Comparison of ENCODE assay signal across 8 cellular contexts in genomic region chr6:131135244-131136020, GRCh38. TPM values are rescaled to one million over a fixed set of nuclear protein-coding genes. Genes with fewer than 3 reads are reported as not detected.
DNase-seq lines count a peak whose midpoint lies in the region; ATAC-seq and TF ChIP-seq lines count a peak whose summit lies in the region.

AKAP7 (plus strand) TSS chr6:131135467; CDS start chr6:131135764, 297 bp downstream.

- DNase-seq in NCI-H2081 (lab: John Stamatoyannopoulos, UW), result peak; percentile 58 to 67
- DNase-seq in NCI-H2081 treated with DMSO at 0.1 percent for 48 hours (lab: John Stamatoyannopoulos, UW), result no peak
- DNase-seq in NOMO-1 treated with DMSO at 0.1 percent for 48 hours (lab: John Stamatoyannopoulos, UW; ENCODE audit: unreplicated experiment), result peak; percentile 49
- DNase-seq in activated T-cell treated with anti-CD3 and anti-CD28 coated beads, Interleukin-2, amount 50 U/mL, for 1 hour, result peak; percentile 66
- DNase-seq in epithelial cell of proximal tubule (ENCODE audit: low read depth), result no peak
- peak; percentile 65 to 86 (median 84) for DNase-seq in mucosa of descending colon
- DNase-seq in stimulated activated CD8-positive, alpha-beta memory T cell treated with anti-CD3 and anti-CD28 coated beads, Interleukin-4, amount 100 ng/mL, for 24 hours (ENCODE audit: low read depth), result peak; percentile 42

- H3K4me3 ChIP-seq in epithelial cell of proximal tubule (ENCODE audit: low read depth, low read length), result peak within 1 kb of the TSS; percentile 81
- peak within 1 kb of the TSS; percentile 54 for H3K4me3 ChIP-seq in mucosa of descending colon

- no peaks in the 10 kb centered on the region for H3K36me3 ChIP-seq in mucosa of descending colon (ENCODE audit: low read depth)

- H3K9me3 ChIP-seq in mucosa of descending colon, result no peaks in the 10 kb centered on the region

- intact Hi-C loops in mucosa of descending colon (cut with DNase I, micrococcal nuclease), result no loop called here

- TF ChIP-seq CTCF in epithelial cell of proximal tubule (conservative IDR thresholded peaks at IDR 0.05; ENCODE audit: low read depth, low read length), result no peak
- TF ChIP-seq CTCF in mucosa of descending colon (IDR thresholded peaks at IDR 0.05), result no peak

- ATAC-seq in HG02884 (IDR thresholded peaks at IDR 0.05; ENCODE audit: unreplicated experiment) (peak; percentile 80), mucosa of descending colon (peak; percentile 93)

- H3K4me1 ChIP-seq in mucosa of descending colon (ENCODE audit: low read depth), result peaks cover 6% of the 10 kb centered on the region

RNA-seq across cellular contexts. Expression of gene AKAP7, which starts in this region (rescaled TPM):
- total RNA-seq in epithelial cell of proximal tubule, result 2.5 and 3.5 TPM in 2 replicates
- total RNA-seq in mucosa of descending colon, result 10 to 100 TPM; 13.0 to 21.9 (median 15.3) TPM

Comparison
In these comparisons a context has a peak if more than half of its experiments do, and no peak if none do; other contexts are left out.
1. DNase-seq: peak in NCI-H2081 (2 of 2), NOMO-1 treated with DMSO at 0.1 percent for 48 hours (single experiment), activated T-cell treated with anti-CD3 and anti-CD28 coated beads, Interleukin-2, amount 50 U/mL, for 1 hour (single experiment), mucosa of descending colon (3 of 3) and stimulated activated CD8-positive, alpha-beta memory T cell treated with anti-CD3 and anti-CD28 coated beads, Interleukin-4, amount 100 ng/mL, for 24 hours (single experiment); none in NCI-H2081 treated with DMSO at 0.1 percent for 48 hours (single experiment) and epithelial cell of proximal tubule (single experiment).